17 cellular contexts compared by ENCODE assay signal in the genomic region with DNA sequence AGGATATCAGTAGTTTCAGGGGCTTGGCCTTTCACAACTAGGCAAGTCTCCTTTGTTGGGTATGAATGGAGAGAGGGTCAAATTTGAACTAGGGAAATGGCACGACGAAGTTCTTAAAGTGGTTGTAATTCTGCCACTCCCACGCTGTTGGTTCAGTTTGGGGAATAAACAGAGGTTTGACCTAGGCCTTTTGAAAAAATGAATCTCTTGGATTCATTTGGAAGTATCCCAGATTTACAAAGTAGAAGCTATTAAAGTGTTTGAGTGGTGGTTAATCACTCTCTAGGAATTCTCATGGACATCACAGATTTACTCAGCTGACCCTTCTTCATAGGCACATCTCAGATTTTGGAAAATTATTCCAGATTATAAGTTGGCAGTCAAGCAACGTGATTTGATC. TPM values are rescaled to one million over a fixed set of nuclear protein-coding genes. Genes with fewer than 3 reads are reported as not detected.
A peak's percentile ranks its signal among the peaks of the same experiment; 100 is the strongest.
DNase-seq lines count a peak whose midpoint lies in the region; ATAC-seq and TF ChIP-seq lines count a peak whose summit lies in the region.
"Had no signal": no experiment of that assay in that cellular context is flagged by ENCODE, and none has a peak within 500 bp of the region (broad histone marks: within the 10 kb centered on the region; RNA-seq: fewer than 3 reads in every experiment).

No MANE protein-coding gene starts in this region.

- H4K20me1 ChIP-seq in OCI-LY3 (ENCODE audit: insufficient read depth, low read length) (peaks cover 39% of the 10 kb centered on the region), smooth muscle cell (ENCODE audit: low read depth) (no peaks in the 10 kb centered on the region)

- peak; percentile 9 for DNase-seq in activated CD8-positive, alpha-beta memory T cell treated with anti-CD3 and anti-CD28 coated beads for 24 hours
- no peak for DNase-seq in activated CD8-positive, alpha-beta memory T cell treated with anti-CD3 and anti-CD28 coated beads, Interleukin-2, amount 50 U/mL, for 4 hours
- DNase-seq in fibroblast of mammary gland (ENCODE audit: low read depth): peak; percentile 29
- no peak for DNase-seq in smooth muscle cell (lab: John Stamatoyannopoulos, UW; ENCODE audit: unreplicated experiment)
- DNase-seq in AG20443 (ENCODE audit: low spot score): no peak
- no peak for DNase-seq in DMS114 treated with DMSO at 0.1 percent for 48 hours (lab: John Stamatoyannopoulos, UW; ENCODE audit: unreplicated experiment)
- DNase-seq: activated effector memory CD4-positive, alpha-beta T cell treated with anti-CD3 and anti-CD28 coated beads, Interleukin-2, amount 50 U/mL, for 16 hours; DND-41; Kasumi-1; NCI-H1105 treated with DMSO at 0.1 percent for 48 hours; NCI-H2171 treated with DMSO at 0.1 percent for 48 hours; posterior cingulate gyrus had no signal

- no peak for ATAC-seq in GM19328 (IDR thresholded peaks at IDR 0.05; ENCODE audit: unreplicated experiment)
- ATAC-seq: HCT116; stimulated activated memory B cell treated with anti-CD40 and anti-IgM and Interleukin-4, amounts not matched to agents 10 μg/mL and 1 μg/mL and 100 μg/mL, for 72 hours had no signal

- no peaks in the 10 kb centered on the region for H3K9me3 ChIP-seq in OCI-LY3 (ENCODE audit: insufficient read depth, low read length)
- H3K9me3 ChIP-seq in smooth muscle cell (replicated peaks; ENCODE audit: low read depth): no peaks in the 10 kb centered on the region

- TF ChIP-seq CTCF in OCI-LY3 (IDR thresholded peaks at IDR 0.05; ENCODE audit: low read depth, low read length) (no peak), fibroblast of mammary gland (conservative IDR thresholded peaks at IDR 0.05; ENCODE audit: control insufficient read depth, insufficient read depth, low read depth, low read length) (no peak), smooth muscle cell (IDR thresholded peaks at IDR 0.05; ENCODE audit: borderline replicate concordance, insufficient read depth, poor library complexity, severe bottlenecking) (no peak)

- H3K27ac ChIP-seq in OCI-LY3 (ENCODE audit: low read length) (peak overlapping the region; percentile 99), smooth muscle cell (ENCODE audit: low read depth) (no peak overlapping the region)

- WGBS in smooth muscle cell (ENCODE audit: low lambda C conversion rate): 94% methylated on average over 4 of the region's 4 CpGs

- H3K36me3 ChIP-seq in OCI-LY3 (replicated peaks; ENCODE audit: low read depth, low read length) (peaks cover 65% of the 10 kb centered on the region), smooth muscle cell (ENCODE audit: low read depth) (no peaks in the 10 kb centered on the region)

- peaks cover 97% of the 10 kb centered on the region for H3K4me1 ChIP-seq in OCI-LY3 (ENCODE audit: low read length)
- H3K4me1 ChIP-seq in smooth muscle cell (ENCODE audit: low read depth): no peaks in the 10 kb centered on the region

- H3K79me2 ChIP-seq in OCI-LY3 (ENCODE audit: low read length) (peaks cover 100% of the 10 kb centered on the region), smooth muscle cell (ENCODE audit: low read depth) (no peaks in the 10 kb centered on the region)

- H3K9ac ChIP-seq in OCI-LY3 (ENCODE audit: low read length): peak overlapping the region; percentile 94
- no peak overlapping the region for H3K9ac ChIP-seq in smooth muscle cell (ENCODE audit: low read depth)

- H3K4me3 ChIP-seq in OCI-LY3 (ENCODE audit: low read length) (peak overlapping the region; percentile 23; the same call in 1 of the 2 replicates), fibroblast of mammary gland (ENCODE audit: control insufficient read depth, low read depth, low read length) (no peak overlapping the region), smooth muscle cell (no peak overlapping the region)

- H3K27me3 ChIP-seq in OCI-LY3 (ENCODE audit: low read depth, low read length): no peaks in the 10 kb centered on the region
- no peaks in the 10 kb centered on the region for H3K27me3 ChIP-seq in smooth muscle cell (ENCODE audit: low read depth)

- peaks cover 9% of the 10 kb centered on the region for H3F3A ChIP-seq in smooth muscle cell (ENCODE audit: low read depth)

- H3K4me2 ChIP-seq in OCI-LY3 (ENCODE audit: low read length) (peak overlapping the region; percentile 23), smooth muscle cell (no peak overlapping the region)

- H2AFZ ChIP-seq in OCI-LY3 (ENCODE audit: low read depth, low read length) (no peak overlapping the region), smooth muscle cell (ENCODE audit: low read depth) (peak overlapping the region; percentile 5)

RNA-seq across cellular contexts. Expression of a gene that starts 14.8 kb away (rescaled TPM):
- not detected in 2 replicates for total RNA-seq in smooth muscle cell
- not detected in 2 replicates for polyA plus RNA-seq in smooth muscle cell
- total RNA-seq: A673 had no signal

RNA-seq across cellular contexts. Expression of a gene that starts 41.3 kb away (rescaled TPM):
- 3.9 and 13.3 TPM in 2 replicates for total RNA-seq in smooth muscle cell
- polyA plus RNA-seq in smooth muscle cell: 3.0 and 3.5 TPM in 2 replicates

Comparison
In these comparisons a context has a peak if more than half of its experiments do, and no peak if none do; other contexts are left out.
1. DNase-seq: peak in activated CD8-positive, alpha-beta memory T cell treated with anti-CD3 and anti-CD28 coated beads for 24 hours (single experiment) and fibroblast of mammary gland (single experiment); none in activated CD8-positive, alpha-beta memory T cell treated with anti-CD3 and anti-CD28 coated beads, Interleukin-2, amount 50 U/mL, for 4 hours (single experiment), smooth muscle cell (single experiment), AG20443 (single experiment) and DMS114 treated with DMSO at 0.1 percent for 48 hours (single experiment).